ENCODE assay signal across 20 cellular contexts in genomic region chr18:40821596-40822243, GRCh38.
DNase-seq lines count a peak whose midpoint lies in the region; ATAC-seq, FAIRE-seq and TF ChIP-seq lines count a peak whose summit lies in the region.
"Had no signal": no experiment of that assay in that cellular context is flagged by ENCODE, and none has a peak within 500 bp of the region (broad histone marks: within the 10 kb centered on the region; RNA-seq: fewer than 3 reads in every experiment).

No MANE protein-coding gene starts in this region.

- WGBS in H1 (ENCODE audit: extremely low coverage in 1 of 2, insufficient coverage in 1 of 2, insufficient read length in 1 of 2, insufficient replicate concordance in 2 of 2, low coverage in 1 of 2, low lambda C conversion rate in 2 of 2, missing lambda C conversion rate in 1 of 2), 2 experiments: 73% methylated on average over 4 of the region's 6 CpGs; no CpG with 5 or more reads in 1 of the 2 experiments

- no peak overlapping the region for H2BK12ac ChIP-seq in H1 (ENCODE audit: low read depth, low read length)

- H4K8ac ChIP-seq in H1 (ENCODE audit: extremely low read depth, insufficient read depth, low read length): no peak overlapping the region

- H2AK5ac ChIP-seq in H1 (ENCODE audit: low read depth, low read length): no peak overlapping the region

- DNase-seq in NCI-H1436 (lab: John Stamatoyannopoulos, UW) (peak; percentile 70), NCI-H524 treated with DMSO at 0.1 percent for 48 hours (lab: John Stamatoyannopoulos, UW) (peak; percentile 51), H1 (ENCODE audit: low read depth in 1 of 2, low spot score in 2 of 2) (no peak), posterior vena cava (ENCODE audit: low spot score) (peak; percentile 31), midbrain (lab: John Stamatoyannopoulos, UW) (no peak), sciatic nerve (ENCODE audit: low spot score) (no peak)
- DNase-seq: ACHN, AML-193, DND-41, H9, NCI-H1417 treated with DMSO at 0.1 percent for 48 hours, NCI-H2029, NCI-H345, NCI-H526 treated with DMSO at 0.1 percent for 48 hours, Right ventricle myocardium superior had no signal

- H3K56ac ChIP-seq in H1 (replicated peaks; ENCODE audit: insufficient read length, low read depth, low read length): no peak overlapping the region

- no peak overlapping the region for H3K4me3 ChIP-seq in H1 (ENCODE audit: extremely low read depth in 1 of 4, insufficient read depth in 2 of 4, low read depth in 3 of 4, low read length in 4 of 4)

- no peak overlapping the region for H3K18ac ChIP-seq in H1 (ENCODE audit: extremely low read depth, low read length)

- FAIRE-seq in H1 (lab: Jason Lieb, UNC): no peak
- FAIRE-seq: G401.6 had no signal

- no peaks in the 10 kb centered on the region for H3K27me3 ChIP-seq in H1 (replicated peaks in 1 of 4; ENCODE audit: control insufficient read depth in 3 of 4, extremely low read depth in 1 of 4, insufficient read depth in 3 of 4, low read length in 3 of 4)

- H3K36me3 ChIP-seq in H1 (ENCODE audit: control insufficient read depth in 2 of 4, insufficient read depth in 4 of 4, low read length in 3 of 4): no peaks in the 10 kb centered on the region

- TF ChIP-seq EP300 in H1 (IDR thresholded peaks at IDR 0.05; ENCODE audit: borderline replicate concordance in 1 of 2, low read depth in 2 of 2, low read length in 2 of 2): no peak

- H4K20me1 ChIP-seq in H1 (replicated peaks in 1 of 2; ENCODE audit: control insufficient read depth in 1 of 2, insufficient read depth in 2 of 2, low read length in 2 of 2): no peaks in the 10 kb centered on the region

- H2AFZ ChIP-seq in H1 (ENCODE audit: low read length): no peak overlapping the region; the same call in 1 of the 2 replicates

- no peaks in the 10 kb centered on the region for H3K23me2 ChIP-seq in H1 (ENCODE audit: low read depth, low read length)

- H3K14ac ChIP-seq in H1 (ENCODE audit: insufficient read length): no peak overlapping the region

- CTCF ChIA-PET in H1 (lab: Charles Lee; ENCODE audit: partially characterized antibody): no interaction called here

- ATAC-seq in sciatic nerve (no peak), HG03045 (IDR thresholded peaks at IDR 0.05; ENCODE audit: unreplicated experiment) (no peak)

- H3K79me2 ChIP-seq in H1 (ENCODE audit: control insufficient read depth in 1 of 2, insufficient read depth in 2 of 2, low read length in 2 of 2): no peaks in the 10 kb centered on the region

- no peak overlapping the region for H3K4me2 ChIP-seq in H1 (ENCODE audit: insufficient read depth in 1 of 2, low read depth in 2 of 2, low read length in 2 of 2)
- H3K4me2 ChIP-seq: KMS-11 had no signal

- H3K79me1 ChIP-seq in H1 (ENCODE audit: low read depth, low read length): no peaks in the 10 kb centered on the region

- H2BK20ac ChIP-seq in H1 (ENCODE audit: low read length): no peak overlapping the region

- no peaks in the 10 kb centered on the region for H3K9me3 ChIP-seq in H1 (ENCODE audit: insufficient read depth in 2 of 2, low read depth in 1 of 2, low read length in 1 of 2)

- POLR2A ChIA-PET in H1 (lab: Charles Lee; ENCODE audit: partially characterized antibody): no interaction called here

- no peak overlapping the region for H2BK5ac ChIP-seq in H1 (ENCODE audit: low read depth, low read length)

- no peak overlapping the region for H3K27ac ChIP-seq in H1 (ENCODE audit: low read depth, low read length)
- H3K27ac ChIP-seq: C4-2B, HL-60, KMS-11 had no signal

- H2BK120ac ChIP-seq in H1 (replicated peaks; ENCODE audit: low read depth, low read length): no peak overlapping the region

- no peak for TF ChIP-seq RAD21 in H1 (IDR thresholded peaks at IDR 0.05 in 1 of 2, conservative IDR thresholded peaks at IDR 0.05 in 1 of 2; ENCODE audit: low read depth in 2 of 2, low read length in 2 of 2)

- peak overlapping the region; percentile 29; the same call in 1 of the 2 replicates for H2BK15ac ChIP-seq in H1 (ENCODE audit: low read length)

- intact Hi-C loops in posterior vena cava (cut with DNase I): no loop called here
- intact Hi-C loops in sciatic nerve (cut with DNase I): no loop called here

- no peak overlapping the region for H4K5ac ChIP-seq in H1 (ENCODE audit: insufficient read length, low read depth, low read length)

- H3K4ac ChIP-seq in H1 (replicated peaks; ENCODE audit: insufficient read length, low read depth, low read length): no peak overlapping the region

- no peaks in the 10 kb centered on the region for H3K4me1 ChIP-seq in H1 (replicated peaks in 1 of 4; ENCODE audit: control insufficient read depth in 3 of 4, insufficient read depth in 4 of 4, low read length in 3 of 4)

- TF ChIP-seq CTCF in H1 (IDR thresholded peaks at IDR 0.05; ENCODE audit: control extremely low read depth in 1 of 3, insufficient read depth in 1 of 3, low read depth in 1 of 3, low read length in 3 of 3): no peak

- TF ChIP-seq POLR2A in H1 (IDR thresholded peaks at IDR 0.05; ENCODE audit: control extremely low read depth in 1 of 2, low read depth in 2 of 2, low read length in 2 of 2): no peak

- H3K23ac ChIP-seq in H1 (ENCODE audit: insufficient read length): no peak overlapping the region

- no peak overlapping the region for H3K9ac ChIP-seq in H1 (replicated peaks in 1 of 4; ENCODE audit: extremely low read depth in 1 of 4, low read depth in 3 of 4, low read length in 3 of 4)
- H3K9ac ChIP-seq: KMS-11 had no signal

- H4K91ac ChIP-seq in H1 (replicated peaks; ENCODE audit: insufficient read length, low read length): no peak overlapping the region

TF ChIP-seq in H1, 55 proteins besides CTCF, POLR2A, EP300 and RAD21:
- no peak for TF ChIP-seq TAF1 (IDR thresholded peaks at IDR 0.05; ENCODE audit: low read depth, low read length)
- no peak for TF ChIP-seq CREB1 (IDR thresholded peaks at IDR 0.05)
- TF ChIP-seq RBBP5 (IDR thresholded peaks at IDR 0.05; ENCODE audit: borderline replicate concordance, low read depth, low read length): no peak
- TF ChIP-seq, protein P1, sequence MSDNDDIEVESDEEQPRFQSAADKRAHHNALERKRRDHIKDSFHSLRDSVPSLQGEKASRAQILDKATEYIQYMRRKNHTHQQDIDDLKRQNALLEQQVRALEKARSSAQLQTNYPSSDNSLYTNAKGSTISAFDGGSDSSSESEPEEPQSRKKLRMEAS (IDR thresholded peaks at IDR 0.05): no peak
- TF ChIP-seq E2F6 (IDR thresholded peaks at IDR 0.05): no peak
- TF ChIP-seq KDM4A (IDR thresholded peaks at IDR 0.05; ENCODE audit: low read depth, low read length, severe bottlenecking): no peak
- TF ChIP-seq POU5F1 (IDR thresholded peaks at IDR 0.05; ENCODE audit: low read depth, low read length): no peak
- TF ChIP-seq SIX5 (IDR thresholded peaks at IDR 0.05; ENCODE audit: low read depth, low read length): no peak
- no peak for TF ChIP-seq JUN (IDR thresholded peaks at IDR 0.05; ENCODE audit: low read depth, low read length)
- no peak for TF ChIP-seq CHD2 (IDR thresholded peaks at IDR 0.05; ENCODE audit: low read length)
- no peak for TF ChIP-seq HDAC6 (IDR thresholded peaks at IDR 0.05; ENCODE audit: low read depth, low read length)
- no peak for TF ChIP-seq TEAD4 (IDR thresholded peaks at IDR 0.05; ENCODE audit: low read depth, low read length)
- no peak for TF ChIP-seq RXRA (IDR thresholded peaks at IDR 0.05; ENCODE audit: insufficient read depth, low read depth, low read length)

Comparison
In these comparisons a context has a peak if more than half of its experiments do, and no peak if none do; other contexts are left out.
1. DNase-seq: peak in NCI-H1436 (single experiment), NCI-H524 treated with DMSO at 0.1 percent for 48 hours (single experiment) and posterior vena cava (single experiment); none in H1 (0 of 2), midbrain (single experiment) and sciatic nerve (single experiment).